In genomic region chr19:37957176-37957575, GRCh38 we compare ENCODE assay signal across 32 cellular contexts. TPM values are rescaled to one million over a fixed set of nuclear protein-coding genes. Genes with fewer than 3 reads are reported as not detected.
"Had no signal": no experiment of that assay in that cellular context is flagged by ENCODE, and none has a peak within 500 bp of the region (broad histone marks: within the 10 kb centered on the region; RNA-seq: fewer than 3 reads in every experiment).

No MANE protein-coding gene starts in this region.

- H3K4me3 Mint-ChIP-seq: activated CD4-positive, alpha-beta memory T cell treated with anti-CD3 and anti-CD28 coated beads for 36 hours; activated naive CD4-positive, alpha-beta T cell treated with anti-CD3 and anti-CD28 coated beads, Interleukin-2, amount 50 U/mL, for 24 hours; activated naive CD8-positive, alpha-beta T cell treated with anti-CD3 and anti-CD28 coated beads, Interleukin-2, amount 10 ng/mL, durations not matched to agents 7 days and 5 days; activated T-cell treated with anti-CD3 and anti-CD28 coated beads, Interleukin-2, amount 50 U/mL, for 72 hours; activated T-helper 17 cell treated with anti-CD3 and anti-CD28 coated beads, Interleukin-2, amount 50 U/mL, for 72 hours; WTC11 had no signal

- H3K4me1 Mint-ChIP-seq: activated naive CD8-positive, alpha-beta T cell treated with anti-CD3 and anti-CD28 coated beads, Interleukin-2, amount 10 ng/mL, durations not matched to agents 7 days and 5 days; activated T-helper 17 cell treated with anti-CD3 and anti-CD28 coated beads, Interleukin-2, amount 50 U/mL, for 72 hours had no signal

- H3K27ac Mint-ChIP-seq: activated CD4-positive, alpha-beta memory T cell treated with anti-CD3 and anti-CD28 coated beads for 36 hours; activated naive CD4-positive, alpha-beta T cell treated with anti-CD3 and anti-CD28 coated beads, Interleukin-2, amount 50 U/mL, for 24 hours; activated naive CD8-positive, alpha-beta T cell treated with anti-CD3 and anti-CD28 coated beads, Interleukin-2, amount 10 ng/mL, durations not matched to agents 7 days and 5 days; activated T-cell treated with anti-CD3 and anti-CD28 coated beads, Interleukin-2, amount 50 U/mL, for 72 hours; activated T-helper 17 cell treated with anti-CD3 and anti-CD28 coated beads, Interleukin-2, amount 50 U/mL, for 72 hours; WTC11 had no signal

- H3K27me3 Mint-ChIP-seq: activated CD4-positive, alpha-beta memory T cell treated with anti-CD3 and anti-CD28 coated beads for 36 hours; activated naive CD4-positive, alpha-beta T cell treated with anti-CD3 and anti-CD28 coated beads, Interleukin-2, amount 50 U/mL, for 24 hours; activated naive CD8-positive, alpha-beta T cell treated with anti-CD3 and anti-CD28 coated beads, Interleukin-2, amount 10 ng/mL, durations not matched to agents 7 days and 5 days; activated T-helper 17 cell treated with anti-CD3 and anti-CD28 coated beads, Interleukin-2, amount 50 U/mL, for 72 hours had no signal

- DNase-seq: activated CD4-positive, alpha-beta memory T cell treated with anti-CD3 and anti-CD28 coated beads for 36 hours; activated CD4-positive, alpha-beta T cell treated with anti-CD3 and anti-CD28 coated beads for 4 hours; activated CD4-positive, alpha-beta T cell treated with anti-CD3 and anti-CD28 coated beads, Interleukin-2, amount 50 U/mL, for 1 hour; activated CD4-positive, CD25-positive, alpha-beta regulatory T cell treated with anti-CD3 and anti-CD28 coated beads, Interleukin-2, amount 50 U/mL, for 72 hours; activated CD8-positive, alpha-beta memory T cell treated with anti-CD3 and anti-CD28 coated beads, Interleukin-2, amount 50 U/mL, for 4 hours; activated naive CD4-positive, alpha-beta T cell; activated naive CD8-positive, alpha-beta T cell treated with anti-CD3 and anti-CD28 coated beads, Interleukin-2, amount 10 ng/mL, durations not matched to agents 7 days and 5 days; activated T-cell treated with anti-CD3 and anti-CD28 coated beads, Interleukin-2, amount 50 U/mL, for 72 hours; amygdala; KG1; NCI-H1092 treated with DMSO at 0.1 percent for 48 hours; NCI-H1417; NCI-H146; NCI-H187; NCI-H2029 treated with DMSO at 0.1 percent for 48 hours; NCI-H2107; NCI-H2171; NCI-H510A; NCI-H526; NCI-H82; PC-9; Right ventricle myocardium superior; T1000 had no signal

- ATAC-seq: activated T-cell treated with anti-CD3 and anti-CD28 coated beads, Interleukin-2, amount 50 U/mL, for 72 hours; activated T-helper 17 cell treated with anti-CD3 and anti-CD28 coated beads, Interleukin-2, amount 50 U/mL, for 72 hours; WTC11 had no signal

- H3K9me3 Mint-ChIP-seq: activated naive CD4-positive, alpha-beta T cell treated with anti-CD3 and anti-CD28 coated beads, Interleukin-2, amount 50 U/mL, for 24 hours had no signal

RNA-seq across cellular contexts. Expression of gene WDR87, which starts 50.8 kb away (rescaled TPM):
- total RNA-seq: activated CD4-positive, alpha-beta memory T cell treated with anti-CD3 and anti-CD28 coated beads for 36 hours; activated naive CD8-positive, alpha-beta T cell treated with anti-CD3 and anti-CD28 coated beads, Interleukin-2, amount 10 ng/mL, durations not matched to agents 7 days and 5 days; activated T-cell treated with anti-CD3 and anti-CD28 coated beads, Interleukin-2, amount 50 U/mL, for 72 hours; activated T-helper 17 cell treated with anti-CD3 and anti-CD28 coated beads, Interleukin-2, amount 50 U/mL, for 72 hours; ascending aorta; cardiac muscle cell; LHCN-M2; M059J; PC-9; Right ventricle myocardium superior; T-helper 1 cell treated with Interleukin-12 subunit alpha and Interleukin-12 subunit beta and Interleukin-4 antibody, amounts not matched to agents 30 ng/mL and 1 ng/mL, for 36 hours; T-helper 2 cell treated with Interferon-gamma antibody and Interleukin-4, amounts not matched to agents 100 ng/mL and 5 ng/mL, for 36 hours; WTC11 had no signal
